In genomic region chr14:64503184-64503433, GRCh38 we compare ENCODE assay signal across 8 cellular contexts. TPM values are rescaled to one million over a fixed set of nuclear protein-coding genes. Genes with fewer than 3 reads are reported as not detected.
DNase-seq lines count a peak whose midpoint lies in the region; ATAC-seq, FAIRE-seq and TF ChIP-seq lines count a peak whose summit lies in the region.

No MANE protein-coding gene starts in this region.

- H3K36me3 ChIP-seq in CD8-positive, alpha-beta memory T cell (ENCODE audit: insufficient read depth, low read length), result no peaks in the 10 kb centered on the region
- H3K36me3 ChIP-seq in bronchial epithelial cell (ENCODE audit: control insufficient read depth, insufficient read depth, low read length), result no peaks in the 10 kb centered on the region

- H3K27ac ChIP-seq in CD8-positive, alpha-beta memory T cell (ENCODE audit: low read depth, low read length), result peak overlapping the region; percentile 99

- H3K4me1 ChIP-seq in CD8-positive, alpha-beta memory T cell (ENCODE audit: insufficient read depth, low read length), result peaks cover 53% of the 10 kb centered on the region

- POLR2A ChIA-PET in CD8-positive, alpha-beta memory T cell (lab: Charles Lee), result interaction anchor here (0.6 to 2.3 kb wide), 8 partner anchors 8 to 861 kb away, joined by 3 to 13 read pairs (median 4); partner anchors contain the start of genes MTHFD1 and WDR89

- peaks cover 0 to 2% (median 0%) of the 10 kb centered on the region in 5 donors for H3K9me3 Mint-ChIP-seq in CD8-positive, alpha-beta memory T cell
- H3K9me3 Mint-ChIP-seq in mesothelial cell of epicardium, result no peaks in the 10 kb centered on the region

- peaks cover 61 to 73% (median 62%) of the 10 kb centered on the region in 3 donors for H3K4me1 Mint-ChIP-seq in CD8-positive, alpha-beta memory T cell
- peaks cover 55% of the 10 kb centered on the region for H3K4me1 Mint-ChIP-seq in mesothelial cell of epicardium

- no peak for FAIRE-seq in bronchial epithelial cell (lab: Jason Lieb, UNC)

- no peaks in the 10 kb centered on the region for H3K9me3 ChIP-seq in CD8-positive, alpha-beta memory T cell (ENCODE audit: low read length)

- ATAC-seq in HG03342 (IDR thresholded peaks at IDR 0.05; ENCODE audit: unreplicated experiment), result peak; percentile 5
- ATAC-seq in GM21717 (IDR thresholded peaks at IDR 0.05; ENCODE audit: unreplicated experiment), result no peak
- ATAC-seq in GM21360 (IDR thresholded peaks at IDR 0.05; ENCODE audit: unreplicated experiment), result no peak
- ATAC-seq in HG03521 (IDR thresholded peaks at IDR 0.05; ENCODE audit: unreplicated experiment), result no peak

- H3K4me3 Mint-ChIP-seq in CD8-positive, alpha-beta memory T cell, result peak overlapping the region; percentile 94 to 99 (median 95)
- H3K4me3 Mint-ChIP-seq in mesothelial cell of epicardium, result peak overlapping the region; percentile 81

- H3K27ac Mint-ChIP-seq in CD8-positive, alpha-beta memory T cell, result peak overlapping the region; percentile 97 to 100 (median 98)
- H3K27ac Mint-ChIP-seq in mesothelial cell of epicardium, result peak overlapping the region; percentile 97

- H3K4me3 ChIP-seq in CD8-positive, alpha-beta memory T cell (ENCODE audit: low read length), result peak overlapping the region; percentile 82
- H3K4me3 ChIP-seq in bronchial epithelial cell (ENCODE audit: low read depth, low read length), result peak overlapping the region; percentile 56

- CTCF ChIA-PET in CD8-positive, alpha-beta memory T cell (lab: Charles Lee), result interaction anchor here (0.6 to 3.0 kb wide), 5 partner anchors 8 to 73 kb away, joined by 3 to 18 read pairs (median 7); partner anchors contain the start of gene HSPA2

- no peaks in the 10 kb centered on the region for H3K27me3 ChIP-seq in CD8-positive, alpha-beta memory T cell (ENCODE audit: insufficient read depth, low read length, poor library complexity, severe bottlenecking)
- no peaks in the 10 kb centered on the region for H3K27me3 ChIP-seq in bronchial epithelial cell (ENCODE audit: control insufficient read depth, insufficient read depth, low read length)

- peaks cover 0 to 4% of the 10 kb centered on the region in 2 donors for H3K27me3 Mint-ChIP-seq in CD8-positive, alpha-beta memory T cell
- H3K27me3 Mint-ChIP-seq in mesothelial cell of epicardium (ENCODE audit: low read depth), result no peaks in the 10 kb centered on the region

- peaks cover 0 to 51% (median 6%) of the 10 kb centered on the region in 3 donors for H3K36me3 Mint-ChIP-seq in CD8-positive, alpha-beta memory T cell
- no peaks in the 10 kb centered on the region for H3K36me3 Mint-ChIP-seq in mesothelial cell of epicardium

- TF ChIP-seq CTCF in bronchial epithelial cell (IDR thresholded peaks at IDR 0.05; ENCODE audit: insufficient read depth, low read length, severe bottlenecking) (no peak), mesothelial cell of epicardium (IDR thresholded peaks at IDR 0.05; ENCODE audit: unreplicated experiment) (no peak)

- DNase-seq in CD8-positive, alpha-beta memory T cell, result no peak
- no peak for DNase-seq in bronchial epithelial cell (ENCODE audit: low read depth)
- peak in 1 of 2 experiments; percentile 25 for DNase-seq in mesothelial cell of epicardium (ENCODE audit: low spot score in 2 of 2, unreplicated experiment in 2 of 2)
- no peak for DNase-seq in activated gamma-delta T cell treated with Interleukin-2 at 50 U/mL for 16 hours

RNA-seq across cellular contexts. Expression of gene ZBTB25, which starts 0.5 kb away (rescaled TPM):
- 10 to 100 TPM; 21.7 to 22.9 TPM for total RNA-seq in CD8-positive, alpha-beta memory T cell
- polyA plus RNA-seq in CD8-positive, alpha-beta memory T cell, result 34.9 TPM
- 4.1 and 4.7 TPM in 2 replicates for total RNA-seq in bronchial epithelial cell
- total RNA-seq in mesothelial cell of epicardium, result 19.1 to 20.6 TPM (median 19.1 TPM) in 3 replicates

RNA-seq across cellular contexts. Expression of gene ZBTB1, which starts 1.5 kb away (rescaled TPM):
- total RNA-seq in CD8-positive, alpha-beta memory T cell, result 10 to 100 TPM; 48.2 to 48.4 TPM
- 51.7 TPM for polyA plus RNA-seq in CD8-positive, alpha-beta memory T cell
- total RNA-seq in bronchial epithelial cell (36.1 and 39.5 TPM in 2 replicates), mesothelial cell of epicardium (66.3 to 67.4 TPM (median 66.4 TPM) in 3 replicates)

RNA-seq across cellular contexts. Expression of gene HSPA2, which starts 37.4 kb away (rescaled TPM):
- 1 to 10 TPM; 1.9 TPM for total RNA-seq in CD8-positive, alpha-beta memory T cell
- 0.87 TPM for polyA plus RNA-seq in CD8-positive, alpha-beta memory T cell
- 1.6 and 4.2 TPM in 2 replicates for total RNA-seq in bronchial epithelial cell
- total RNA-seq in mesothelial cell of epicardium, result 10.1 to 10.6 TPM (median 10.5 TPM) in 3 replicates

RNA-seq across cellular contexts. Expression of gene AKAP5, which starts 37.8 kb away (rescaled TPM):
- total RNA-seq in CD8-positive, alpha-beta memory T cell, result 1 to 10 TPM; 3.1 to 3.6 TPM
- polyA plus RNA-seq in CD8-positive, alpha-beta memory T cell, result 1.0 TPM
- total RNA-seq in bronchial epithelial cell, result under 0.01 and 0.13 TPM in 2 replicates
- total RNA-seq in mesothelial cell of epicardium, result 2.0 to 2.1 TPM (median 2.1 TPM) in 3 replicates

RNA-seq across cellular contexts. Expression of gene PPP1R36, which starts 46.7 kb away (rescaled TPM):
- under 1 TPM; 0.22 to 0.24 TPM for total RNA-seq in CD8-positive, alpha-beta memory T cell
- polyA plus RNA-seq in CD8-positive, alpha-beta memory T cell, result 0.25 TPM
- total RNA-seq in bronchial epithelial cell (0.51 and 1.1 TPM in 2 replicates), mesothelial cell of epicardium (0.66 to 1.3 TPM (median 0.81 TPM) in 3 replicates)
